14 cellular contexts compared by ENCODE assay signal in genomic region chr15:79680721-79681120, GRCh38.
DNase-seq lines count a peak whose midpoint lies in the region; ATAC-seq, FAIRE-seq and TF ChIP-seq lines count a peak whose summit lies in the region.
"Had no signal": no experiment of that assay in that cellular context is flagged by ENCODE, and none has a peak within 500 bp of the region (broad histone marks: within the 10 kb centered on the region; RNA-seq: fewer than 3 reads in every experiment).

No MANE protein-coding gene starts in this region.

- DNase-seq in ELR (ENCODE audit: low read depth) (peak; percentile 95), GM12878 (ENCODE audit: low read depth, low spot score) (peak; percentile 8), myocyte (ENCODE audit: low read depth) (peak; percentile 47), SKM-1 (lab: John Stamatoyannopoulos, UW; ENCODE audit: unreplicated experiment) (no peak), foreskin melanocyte (no peak)
- no peak for DNase-seq in activated CD4-positive, alpha-beta memory T cell treated with anti-CD3 and anti-CD28 coated beads for 36 hours
- DNase-seq: activated CD4-positive, alpha-beta T cell treated with anti-CD3 and anti-CD28 coated beads, Interleukin-2, amount 10 ng/mL, durations not matched to agents 7 days and 5 days; aorta; GF-D8 had no signal

- RAD21 ChIA-PET in GM12878 (lab: Charles Lee; ENCODE audit: unreplicated experiment) = no interaction called here

- no peaks in the 10 kb centered on the region for H3K79me2 ChIP-seq in GM12878 (ENCODE audit: control insufficient read depth, insufficient read depth, low read length)

- no peak for FAIRE-seq in GM12878 (lab: Jason Lieb, UNC)
- FAIRE-seq: islet of Langerhans had no signal

- no peak for TF ChIP-seq POLR2A in GM12878 (IDR thresholded peaks at IDR 0.05; ENCODE audit: low read depth, low read length)

- no peaks in the 10 kb centered on the region for H3K4me1 ChIP-seq in GM12878 (ENCODE audit: control insufficient read depth, insufficient read depth, low read length)

- H3K27me3 Mint-ChIP-seq in activated CD4-positive, alpha-beta memory T cell treated with anti-CD3 and anti-CD28 coated beads for 36 hours = peaks cover 10% of the 10 kb centered on the region

- peak overlapping the region; percentile 69 for H2AFZ ChIP-seq in GM12878 (ENCODE audit: control insufficient read depth, low read depth, low read length)

- no peak for TF ChIP-seq CTCF in GM12878 (IDR thresholded peaks at IDR 0.05 in 2 of 3, conservative IDR thresholded peaks at IDR 0.05 in 1 of 3; ENCODE audit: control insufficient read depth in 2 of 3, extremely low read depth in 1 of 3, insufficient read depth in 1 of 3, low read depth in 3 of 3, low read length in 3 of 3)

- H3K9ac ChIP-seq in GM12878 (ENCODE audit: control insufficient read depth, insufficient read depth, low read length) = no peak overlapping the region

- ATAC-seq in HG03442 (IDR thresholded peaks at IDR 0.05; ENCODE audit: unreplicated experiment) (peak; percentile 65), GM12878 (peak; percentile 89), GM21576 (IDR thresholded peaks at IDR 0.05; ENCODE audit: unreplicated experiment) (no peak)
- ATAC-seq: HCT116 had no signal

- H3K27me3 ChIP-seq in GM12878 (replicated peaks in 1 of 2; ENCODE audit: control insufficient read depth in 2 of 2, insufficient read depth in 2 of 2, low read length in 1 of 2) = no peaks in the 10 kb centered on the region
- H3K27me3 ChIP-seq: suprapubic skin had no signal

- H3K27ac ChIP-seq in GM12878 (ENCODE audit: control insufficient read depth, insufficient read depth) = no peak overlapping the region
- H3K27ac ChIP-seq: suprapubic skin had no signal

- POLR2A ChIA-PET in GM12878 (lab: Charles Lee) = no interaction called here
- POLR2A ChIA-PET in activated CD4-positive, alpha-beta memory T cell treated with anti-CD3 and anti-CD28 coated beads for 36 hours (lab: Charles Lee) = no interaction called here

- no peaks in the 10 kb centered on the region for H4K20me1 ChIP-seq in GM12878 (ENCODE audit: control insufficient read depth, insufficient read depth)

- WGBS in GM12878 (ENCODE audit: insufficient coverage, insufficient replicate concordance, low lambda C conversion rate, missing lambda C conversion rate) = 21% methylated on average over 5 of the region's 5 CpGs

- H3K4me1 Mint-ChIP-seq in activated CD4-positive, alpha-beta memory T cell treated with anti-CD3 and anti-CD28 coated beads for 36 hours (ENCODE audit: low read depth) = no peaks in the 10 kb centered on the region
- H3K4me1 Mint-ChIP-seq: activated CD4-positive, alpha-beta T cell treated with anti-CD3 and anti-CD28 coated beads, Interleukin-2, amount 10 ng/mL, durations not matched to agents 7 days and 5 days had no signal

- in situ Hi-C loops in GM12878 (cut with MboI) = no loop called here

- no peak for TF ChIP-seq RAD21 in GM12878 (IDR thresholded peaks at IDR 0.05; ENCODE audit: insufficient read depth, low read depth, low read length)

- no peaks in the 10 kb centered on the region for H3K36me3 Mint-ChIP-seq in activated CD4-positive, alpha-beta memory T cell treated with anti-CD3 and anti-CD28 coated beads for 36 hours

- no peak overlapping the region for H3K27ac Mint-ChIP-seq in activated CD4-positive, alpha-beta memory T cell treated with anti-CD3 and anti-CD28 coated beads for 36 hours
- H3K27ac Mint-ChIP-seq: activated CD4-positive, alpha-beta T cell treated with anti-CD3 and anti-CD28 coated beads, Interleukin-2, amount 10 ng/mL, durations not matched to agents 7 days and 5 days had no signal

- no TSS peak for BruUV-seq in GM12878 (replicated peaks; lab: Mats Ljungman, UMichigan)

- CTCF ChIA-PET in GM12878 (lab: Yijun Ruan, JAX) = no interaction called here
- CTCF ChIA-PET in activated CD4-positive, alpha-beta memory T cell treated with anti-CD3 and anti-CD28 coated beads for 36 hours (lab: Charles Lee) = no interaction called here

- TF ChIP-seq EP300 in GM12878 (IDR thresholded peaks at IDR 0.05; ENCODE audit: borderline replicate concordance in 1 of 2, control insufficient read depth in 1 of 2, low read depth in 2 of 2, low read length in 2 of 2) = no peak

- H3K4me3 Mint-ChIP-seq in activated CD4-positive, alpha-beta memory T cell treated with anti-CD3 and anti-CD28 coated beads for 36 hours = no peak overlapping the region
- H3K4me3 Mint-ChIP-seq: activated CD4-positive, alpha-beta T cell treated with anti-CD3 and anti-CD28 coated beads, Interleukin-2, amount 10 ng/mL, durations not matched to agents 7 days and 5 days had no signal

- no peaks in the 10 kb centered on the region for H3K9me3 Mint-ChIP-seq in activated CD4-positive, alpha-beta memory T cell treated with anti-CD3 and anti-CD28 coated beads for 36 hours
- H3K9me3 Mint-ChIP-seq: activated CD4-positive, alpha-beta T cell treated with anti-CD3 and anti-CD28 coated beads, Interleukin-2, amount 10 ng/mL, durations not matched to agents 7 days and 5 days had no signal

- SMC1A ChIA-PET in GM12878 (lab: Charles Lee; ENCODE audit: uncharacterized antibody, unreplicated experiment) = no interaction called here

- no peaks in the 10 kb centered on the region for H3K9me3 ChIP-seq in GM12878 (replicated peaks; ENCODE audit: control insufficient read depth, insufficient read depth, low read length)
- H3K9me3 ChIP-seq: suprapubic skin had no signal

- H3K4me3 ChIP-seq in GM12878 = no peak overlapping the region
- H3K4me3 ChIP-seq: suprapubic skin had no signal

- intact Hi-C loops in GM12878 (cut with micrococcal nuclease; ENCODE audit: unreplicated experiment) = no loop called here
- intact Hi-C loops in activated CD4-positive, alpha-beta memory T cell treated with anti-CD3 and anti-CD28 coated beads for 36 hours (cut with micrococcal nuclease) = no loop called here

- peak overlapping the region; percentile 59; the same call in 1 of the 2 replicates for H3K4me2 ChIP-seq in GM12878 (ENCODE audit: control insufficient read depth, insufficient read depth)

- H3K36me3 ChIP-seq in GM12878 (ENCODE audit: control insufficient read depth in 2 of 2, insufficient read depth in 2 of 2, low read length in 1 of 2) = no peaks in the 10 kb centered on the region
- H3K36me3 ChIP-seq: suprapubic skin had no signal

TF ChIP-seq in GM12878, 131 proteins besides CTCF, POLR2A, EP300 and RAD21:
- TF ChIP-seq ASH2L (IDR thresholded peaks at IDR 0.05; ENCODE audit: borderline replicate concordance, low read depth) (no peak), IKZF2 (IDR thresholded peaks at IDR 0.05) (peak in 1 of 2 experiments; percentile 21; a peak in 1 of 4 replicates), NR2C1 (IDR thresholded peaks at IDR 0.05) (no peak)
- TF ChIP-seq, protein P1, sequence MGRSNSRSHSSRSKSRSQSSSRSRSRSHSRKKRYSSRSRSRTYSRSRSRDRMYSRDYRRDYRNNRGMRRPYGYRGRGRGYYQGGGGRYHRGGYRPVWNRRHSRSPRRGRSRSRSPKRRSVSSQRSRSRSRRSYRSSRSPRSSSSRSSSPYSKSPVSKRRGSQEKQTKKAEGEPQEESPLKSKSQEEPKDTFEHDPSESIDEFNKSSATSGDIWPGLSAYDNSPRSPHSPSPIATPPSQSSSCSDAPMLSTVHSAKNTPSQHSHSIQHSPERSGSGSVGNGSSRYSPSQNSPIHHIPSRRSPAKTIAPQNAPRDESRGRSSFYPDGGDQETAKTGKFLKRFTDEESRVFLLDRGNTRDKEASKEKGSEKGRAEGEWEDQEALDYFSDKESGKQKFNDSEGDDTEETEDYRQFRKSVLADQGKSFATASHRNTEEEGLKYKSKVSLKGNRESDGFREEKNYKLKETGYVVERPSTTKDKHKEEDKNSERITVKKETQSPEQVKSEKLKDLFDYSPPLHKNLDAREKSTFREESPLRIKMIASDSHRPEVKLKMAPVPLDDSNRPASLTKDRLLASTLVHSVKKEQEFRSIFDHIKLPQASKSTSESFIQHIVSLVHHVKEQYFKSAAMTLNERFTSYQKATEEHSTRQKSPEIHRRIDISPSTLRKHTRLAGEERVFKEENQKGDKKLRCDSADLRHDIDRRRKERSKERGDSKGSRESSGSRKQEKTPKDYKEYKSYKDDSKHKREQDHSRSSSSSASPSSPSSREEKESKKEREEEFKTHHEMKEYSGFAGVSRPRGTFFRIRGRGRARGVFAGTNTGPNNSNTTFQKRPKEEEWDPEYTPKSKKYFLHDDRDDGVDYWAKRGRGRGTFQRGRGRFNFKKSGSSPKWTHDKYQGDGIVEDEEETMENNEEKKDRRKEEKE (IDR thresholded peaks at IDR 0.05) = no peak
- TF ChIP-seq, protein P2, sequence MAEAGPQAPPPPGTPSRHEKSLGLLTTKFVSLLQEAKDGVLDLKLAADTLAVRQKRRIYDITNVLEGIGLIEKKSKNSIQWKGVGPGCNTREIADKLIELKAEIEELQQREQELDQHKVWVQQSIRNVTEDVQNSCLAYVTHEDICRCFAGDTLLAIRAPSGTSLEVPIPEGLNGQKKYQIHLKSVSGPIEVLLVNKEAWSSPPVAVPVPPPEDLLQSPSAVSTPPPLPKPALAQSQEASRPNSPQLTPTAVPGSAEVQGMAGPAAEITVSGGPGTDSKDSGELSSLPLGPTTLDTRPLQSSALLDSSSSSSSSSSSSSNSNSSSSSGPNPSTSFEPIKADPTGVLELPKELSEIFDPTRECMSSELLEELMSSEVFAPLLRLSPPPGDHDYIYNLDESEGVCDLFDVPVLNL (IDR thresholded peaks at IDR 0.05; ENCODE audit: low read depth, low read length) = no peak

Comparison
In these comparisons a context has a peak if more than half of its experiments do, and no peak if none do; other contexts are left out.
1. DNase-seq: peak in ELR (single experiment), GM12878 (single experiment) and myocyte (single experiment); none in SKM-1 (single experiment), foreskin melanocyte (single experiment) and activated CD4-positive, alpha-beta memory T cell treated with anti-CD3 and anti-CD28 coated beads for 36 hours (single experiment).